8 cellular contexts compared by ENCODE assay signal in genomic region chr13:99505814-99506269, GRCh38. TPM values are rescaled to one million over a fixed set of nuclear protein-coding genes. Genes with fewer than 3 reads are reported as not detected.
DNase-seq lines count a peak whose midpoint lies in the region; ATAC-seq, FAIRE-seq and TF ChIP-seq lines count a peak whose summit lies in the region.

No MANE protein-coding gene starts in this region.

- H3K9me3 ChIP-seq in GM23248 (ENCODE audit: low read depth) (no peaks in the 10 kb centered on the region), kidney (ENCODE audit: control insufficient read depth in 1 of 2, low read length in 2 of 2) (no peaks in the 10 kb centered on the region)

- POLR2A ChIA-PET in activated B cell treated with CpG ODN at 0.5 μM for 24 hours (lab: Charles Lee) = interaction anchor here (1.2 kb wide), 1 partner anchor 199 kb away, joined by 3 read pairs; the partner anchor contains the start of gene GPR183

- H4K20me1 ChIP-seq in GM23248 (ENCODE audit: insufficient read depth) = peaks cover 7% of the 10 kb centered on the region; the same call in 1 of the 2 replicates

- peak; percentile 41 for DNase-seq in AG08395 (ENCODE audit: low spot score)
- DNase-seq in GM23248 = peak; percentile 67
- DNase-seq in activated B cell treated with CpG ODN at 0.5 μM for 24 hours = no peak
- DNase-seq in kidney = no peak
- no peak for DNase-seq in posterior vena cava (ENCODE audit: low spot score)
- DNase-seq in cortex of kidney (lab: John Stamatoyannopoulos, UW) = no peak

- peaks cover 96% of the 10 kb centered on the region for H3K79me2 ChIP-seq in GM23248 (ENCODE audit: insufficient read depth)

- peaks cover 88% of the 10 kb centered on the region for H3K4me1 Mint-ChIP-seq in activated B cell treated with CpG ODN at 0.5 μM for 24 hours

- no peaks in the 10 kb centered on the region for H3K9me2 ChIP-seq in GM23248 (ENCODE audit: insufficient read depth)

- WGBS in GM23248 (ENCODE audit: low coverage in 1 of 2, low lambda C conversion rate in 2 of 2, missing lambda C conversion rate in 2 of 2), 2 experiments = 38 to 45% methylated on average over 2 of the region's 2 CpGs

- H3K9me3 Mint-ChIP-seq in activated B cell treated with CpG ODN at 0.5 μM for 24 hours = peaks cover 4% of the 10 kb centered on the region

- peak overlapping the region; percentile 11 for H3K4me2 ChIP-seq in GM23248 (ENCODE audit: unreplicated experiment)

- H3K27me3 Mint-ChIP-seq in activated B cell treated with CpG ODN at 0.5 μM for 24 hours = no peaks in the 10 kb centered on the region

- H3K4me3 Mint-ChIP-seq in activated B cell treated with CpG ODN at 0.5 μM for 24 hours = peak overlapping the region; percentile 65

- peak overlapping the region; percentile 41 for H3K9ac ChIP-seq in GM23248
- no peak overlapping the region for H3K9ac ChIP-seq in kidney (ENCODE audit: low read length in 2 of 2)

- H2AFZ ChIP-seq in GM23248 = no peak overlapping the region

- intact Hi-C loops in activated B cell treated with CpG ODN at 0.5 μM for 24 hours (cut with micrococcal nuclease) (loop anchor here (1.0 to 2.0 kb wide), 4 partner anchors 8 to 329 kb away; no protein-coding TSS in a partner anchor), kidney (cut with DNase I) (no loop called here), posterior vena cava (cut with DNase I) (no loop called here)

- in situ Hi-C loops in GM23248 (cut with MboI) = no loop called here

- H3K4me1 ChIP-seq in GM23248 (ENCODE audit: insufficient read depth) = peaks cover 35% of the 10 kb centered on the region
- peaks cover 0 to 6% of the 10 kb centered on the region in 2 donors for H3K4me1 ChIP-seq in kidney (ENCODE audit: control insufficient read depth in 1 of 2, insufficient read depth in 1 of 2, low read depth in 1 of 2, low read length in 2 of 2)

- peak; percentile 82 for FAIRE-seq in kidney (lab: Jason Lieb, UNC)

- H3K27ac Mint-ChIP-seq in activated B cell treated with CpG ODN at 0.5 μM for 24 hours = peak overlapping the region; percentile 84

- H3K4me3 ChIP-seq in GM23248 (0 out of 2 replicates have a peak overlapping the region, but pooled peaks have one; percentile 18), kidney (ENCODE audit: low read length in 2 of 2) (peak overlapping the region in 1 of 2 donors; percentile 28)

- TF ChIP-seq CTCF in activated B cell treated with CpG ODN at 0.5 μM for 24 hours (IDR thresholded peaks at IDR 0.05) (peak; percentile 25), kidney (IDR thresholded peaks at IDR 0.05; ENCODE audit: borderline replicate concordance, extremely low read depth, insufficient read depth) (no peak)

- ATAC-seq in activated B cell treated with CpG ODN at 0.5 μM for 24 hours (ENCODE audit: low read depth) (no peak), GM21447 (IDR thresholded peaks at IDR 0.05; ENCODE audit: unreplicated experiment) (no peak), HG02981 (IDR thresholded peaks at IDR 0.05; ENCODE audit: unreplicated experiment) (no peak)

- H3K36me3 ChIP-seq in GM23248 (ENCODE audit: low read depth) (no peaks in the 10 kb centered on the region), kidney (ENCODE audit: control insufficient read depth in 1 of 2, insufficient read depth in 2 of 2, low read length in 2 of 2) (peaks cover 0 to 2% of the 10 kb centered on the region in 2 donors)

- 0 out of 2 replicates have a peak overlapping the region, but pooled peaks have one; percentile 16 for H3K27ac ChIP-seq in GM23248
- H3K27ac ChIP-seq in kidney (ENCODE audit: low read depth in 2 of 2, low read length in 2 of 2) = no peak overlapping the region

- peaks cover 46% of the 10 kb centered on the region for H3K36me3 Mint-ChIP-seq in activated B cell treated with CpG ODN at 0.5 μM for 24 hours (ENCODE audit: low read depth)

- CTCF ChIA-PET in activated B cell treated with CpG ODN at 0.5 μM for 24 hours (lab: Charles Lee) = interaction anchor here (0.8 to 2.9 kb wide), 18 partner anchors 9 to 329 kb away, joined by 3 to 15 read pairs (median 4); no protein-coding TSS in a partner anchor

- no peaks in the 10 kb centered on the region for H3F3A ChIP-seq in GM23248 (ENCODE audit: insufficient read depth)

- no peaks in the 10 kb centered on the region for H3K27me3 ChIP-seq in GM23248 (replicated peaks; ENCODE audit: insufficient read depth)

RNA-seq across cellular contexts. Expression of gene TM9SF2, which starts 4.6 kb away (rescaled TPM):
- total RNA-seq in GM23248 (2014; rRNA removed; shearing (Covaris generic)) = 168 and 189 TPM in 2 replicates
- 156 and 162 TPM in 2 replicates for polyA plus RNA-seq in GM23248 (2016; fragmentation: Nextera tagmentation; extraction: Ambion mirVana)
- 68.1 and 76.0 TPM in 2 replicates for total RNA-seq in activated B cell treated with CpG ODN at 0.5 μM for 24 hours
- 144 TPM for total RNA-seq in kidney
- polyA plus RNA-seq in kidney (ENCODE audit: insufficient read depth, low read depth, low replicate concordance) = 88.3 TPM
- total RNA-seq in posterior vena cava = 10 to 100 TPM; 73.4 to 81.4 TPM

Comparison
In these comparisons a context has a peak if more than half of its experiments do, and no peak if none do; other contexts are left out.
1. DNase-seq: peak in AG08395 (single experiment) and GM23248 (single experiment); none in activated B cell treated with CpG ODN at 0.5 μM for 24 hours (single experiment), kidney (single experiment), posterior vena cava (single experiment) and cortex of kidney (single experiment).